ENCODE assay signal across 16 cellular contexts in the genomic region with DNA sequence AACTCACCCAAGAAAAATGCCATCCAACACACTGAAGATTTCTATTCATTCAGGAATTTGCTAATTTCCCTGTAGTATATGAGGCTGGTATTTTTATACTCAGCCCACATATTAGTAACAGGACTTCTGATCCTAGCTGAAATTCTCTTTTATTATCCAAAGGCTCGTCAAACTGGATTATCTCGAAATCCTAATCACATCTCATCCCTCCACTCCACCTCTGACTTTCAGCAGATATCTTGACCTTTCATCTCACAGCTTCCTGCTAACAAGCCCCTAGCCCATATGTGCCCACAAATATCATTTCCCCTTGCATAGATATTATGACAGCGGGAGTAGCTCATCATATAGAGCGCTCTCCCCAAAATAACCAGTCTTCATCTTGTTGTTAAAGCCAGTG.
DNase-seq lines count a peak whose midpoint lies in the region; ATAC-seq and TF ChIP-seq lines count a peak whose summit lies in the region.
"Had no signal": no experiment of that assay in that cellular context is flagged by ENCODE, and none has a peak within 500 bp of the region (broad histone marks: within the 10 kb centered on the region; RNA-seq: fewer than 3 reads in every experiment).

No MANE protein-coding gene starts in this region.

- H3K4me1 Mint-ChIP-seq in nephron progenitor cell, result peaks cover 6% of the 10 kb centered on the region
- H3K4me1 Mint-ChIP-seq: CD4-positive, alpha-beta memory T cell; H9 had no signal

- H3K9me3 Mint-ChIP-seq in nephron progenitor cell, result no peaks in the 10 kb centered on the region
- H3K9me3 Mint-ChIP-seq: CD4-positive, alpha-beta memory T cell; GM23338; H9 had no signal

- ATAC-seq in GM21717 (IDR thresholded peaks at IDR 0.05; ENCODE audit: unreplicated experiment) (no peak), GM18498 (IDR thresholded peaks at IDR 0.05; ENCODE audit: unreplicated experiment) (no peak)
- ATAC-seq: GM23338, HCT116 had no signal

- peak; percentile 46 for DNase-seq in NCI-H82 (lab: John Stamatoyannopoulos, UW)
- DNase-seq in SK-N-DZ (ENCODE audit: low spot score), result peak; percentile 41
- no peak for DNase-seq in nephron progenitor cell
- DNase-seq in epidermal melanocyte (ENCODE audit: insufficient read length, low spot score), result no peak
- DNase-seq in NCI-H526 treated with DMSO at 0.1 percent for 48 hours (lab: John Stamatoyannopoulos, UW), result no peak
- DNase-seq: C1 segment of cervical spinal cord; Calu3; CD4-positive, alpha-beta memory T cell; COR-L47; DMS153; DND-41; H9 had no signal

- H3K27ac Mint-ChIP-seq in nephron progenitor cell, result peak overlapping the region; percentile 44
- H3K27ac Mint-ChIP-seq: CD4-positive, alpha-beta memory T cell; GM23338; H9 had no signal

- H3K27me3 Mint-ChIP-seq in nephron progenitor cell (ENCODE audit: low read depth, poor library complexity), result no peaks in the 10 kb centered on the region

- H3K4me3 Mint-ChIP-seq in nephron progenitor cell, result no peak overlapping the region
- H3K4me3 Mint-ChIP-seq: CD4-positive, alpha-beta memory T cell; GM23338; H9 had no signal

- no peak for TF ChIP-seq CTCF in nephron progenitor cell (IDR thresholded peaks at IDR 0.05)

- H3K36me3 Mint-ChIP-seq in nephron progenitor cell (ENCODE audit: low read depth), result no peaks in the 10 kb centered on the region
- H3K36me3 Mint-ChIP-seq: CD4-positive, alpha-beta memory T cell had no signal

Comparison
In these comparisons a context has a peak if more than half of its experiments do, and no peak if none do; other contexts are left out.
1. DNase-seq: peak in NCI-H82 (single experiment) and SK-N-DZ (single experiment); none in nephron progenitor cell (single experiment), epidermal melanocyte (single experiment) and NCI-H526 treated with DMSO at 0.1 percent for 48 hours (single experiment).